In the genomic region with DNA sequence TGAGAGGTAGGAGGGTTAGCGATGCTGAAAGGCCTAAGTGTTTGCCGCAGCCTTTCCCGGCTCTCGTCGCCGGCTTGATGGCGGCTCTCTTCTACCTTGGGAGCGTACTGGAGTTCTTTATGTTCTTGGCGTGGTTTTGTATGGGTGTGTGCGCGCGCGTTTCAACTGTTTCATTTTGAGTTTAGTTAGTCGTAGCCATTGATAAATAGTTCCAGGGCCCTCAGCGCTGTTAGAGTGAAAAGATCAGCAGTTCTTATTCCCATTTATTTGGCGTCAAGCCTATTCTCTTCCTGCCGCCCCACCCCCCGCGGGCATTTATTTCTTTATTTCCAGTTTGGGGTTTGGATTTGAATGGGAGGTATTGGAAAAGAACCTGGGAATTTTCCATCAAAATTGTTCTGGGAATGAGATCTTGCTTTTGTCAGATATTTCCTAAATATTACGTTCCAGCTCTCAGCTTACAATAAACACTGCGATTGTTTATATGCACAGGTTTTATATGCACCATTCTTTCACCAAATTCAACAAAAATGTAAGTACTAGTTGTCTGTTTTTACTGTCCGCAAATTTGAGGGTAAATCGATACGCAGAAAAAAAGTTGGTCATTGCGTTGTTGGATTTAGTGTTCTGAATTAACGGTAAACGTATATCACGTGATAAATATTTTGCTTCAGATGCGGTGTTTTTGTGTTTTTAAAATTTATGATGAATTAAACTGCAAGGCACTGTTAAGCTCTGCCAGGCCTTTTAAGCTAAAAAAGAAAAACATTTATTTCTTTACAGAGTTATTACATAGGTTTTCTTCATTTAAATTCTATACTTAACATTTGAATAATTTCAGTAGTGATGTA, we compare ENCODE assay signal across 8 cellular contexts. TPM values are rescaled to one million over a fixed set of nuclear protein-coding genes. Genes with fewer than 3 reads are reported as not detected.
A peak's percentile ranks its signal among the peaks of the same experiment; 100 is the strongest.
DNase-seq lines count a peak whose midpoint lies in the region; ATAC-seq, FAIRE-seq and TF ChIP-seq lines count a peak whose summit lies in the region.

No MANE protein-coding gene starts in this region.

- FAIRE-seq in frontal cortex (lab: Jason Lieb, UNC) = no peak

- H3K27ac ChIP-seq in GM23248 (peak overlapping the region; percentile 95), left ventricle myocardium inferior (replicated peaks) (peak overlapping the region; percentile 97)

- no peaks in the 10 kb centered on the region for H3K9me3 ChIP-seq in GM23248 (ENCODE audit: low read depth)
- no peaks in the 10 kb centered on the region for H3K9me3 ChIP-seq in NT2/D1 (ENCODE audit: insufficient read depth, low read length)
- H3K9me3 ChIP-seq in left ventricle myocardium inferior (replicated peaks) = no peaks in the 10 kb centered on the region

- peak overlapping the region; percentile 98 for H3K4me2 ChIP-seq in GM23248 (ENCODE audit: unreplicated experiment)

- DNase-seq in AG10803 (ENCODE audit: low read depth) = no peak
- DNase-seq in GM23248 = peak; percentile 67
- DNase-seq in NT2/D1 (ENCODE audit: low read depth, low spot score) = peak; percentile 23
- peak; percentile 64 for DNase-seq in activated naive CD4-positive, alpha-beta T cell treated with anti-CD3 and anti-CD28 coated beads, Interleukin-2, amount 50 U/mL, for 16 hours
- peak; percentile 16 for DNase-seq in left ventricle myocardium inferior
- DNase-seq in renal cortical epithelial cell (ENCODE audit: low read depth) = peak; percentile 11
- DNase-seq in frontal cortex (ENCODE audit: low spot score in 2 of 2) = no peak

- no peaks in the 10 kb centered on the region for H3K27me3 ChIP-seq in GM23248 (replicated peaks; ENCODE audit: insufficient read depth)
- no peaks in the 10 kb centered on the region for H3K27me3 ChIP-seq in NT2/D1 (ENCODE audit: insufficient read depth, insufficient read length)
- no peaks in the 10 kb centered on the region for H3K27me3 ChIP-seq in left ventricle myocardium inferior (ENCODE audit: low read depth)

- H3K4me1 ChIP-seq in GM23248 (ENCODE audit: insufficient read depth) (peaks cover 21% of the 10 kb centered on the region), NT2/D1 (ENCODE audit: insufficient read depth, insufficient read length) (no peaks in the 10 kb centered on the region), left ventricle myocardium inferior (peaks cover 67% of the 10 kb centered on the region)

- in situ Hi-C loops in GM23248 (cut with MboI) = no loop called here

- peaks cover 59% of the 10 kb centered on the region for H3K79me2 ChIP-seq in GM23248 (ENCODE audit: insufficient read depth)

- H3K36me3 ChIP-seq in GM23248 (ENCODE audit: low read depth) (no peaks in the 10 kb centered on the region), NT2/D1 (ENCODE audit: insufficient read depth, insufficient read length, low read length) (peaks cover 38% of the 10 kb centered on the region), left ventricle myocardium inferior (no peaks in the 10 kb centered on the region)

- H2AFZ ChIP-seq in GM23248 = peak overlapping the region; percentile 70

- H3K9me2 ChIP-seq in GM23248 (ENCODE audit: insufficient read depth) = no peaks in the 10 kb centered on the region

- H4K20me1 ChIP-seq in GM23248 (ENCODE audit: insufficient read depth) = peaks cover 30% of the 10 kb centered on the region

- WGBS in GM23248 (ENCODE audit: low coverage in 1 of 2, low lambda C conversion rate in 2 of 2, missing lambda C conversion rate in 2 of 2), 2 experiments = 1 to 2% methylated on average over 29 of the region's 29 CpGs

- peak overlapping the region; percentile 87 for H3K4me3 ChIP-seq in AG10803 (ENCODE audit: low read length)
- H3K4me3 ChIP-seq in GM23248 = peak overlapping the region; percentile 91
- H3K4me3 ChIP-seq in NT2/D1 (ENCODE audit: insufficient read length, low read depth) = peak overlapping the region; percentile 99
- peak overlapping the region; percentile 94 for H3K4me3 ChIP-seq in left ventricle myocardium inferior

- no peak for ATAC-seq in GM21367 (IDR thresholded peaks at IDR 0.05; ENCODE audit: unreplicated experiment)

- no peak; the same call in 1 of the 2 replicates for TF ChIP-seq CTCF in AG10803 (conservative IDR thresholded peaks at IDR 0.05; ENCODE audit: low read length)
- TF ChIP-seq CTCF in left ventricle myocardium inferior (IDR thresholded peaks at IDR 0.05; ENCODE audit: borderline replicate concordance) = no peak

- H3F3A ChIP-seq in GM23248 (ENCODE audit: insufficient read depth) = peaks cover 21% of the 10 kb centered on the region

- intact Hi-C loops in left ventricle myocardium inferior (cut with micrococcal nuclease) = no loop called here

- H3K9ac ChIP-seq in GM23248 = peak overlapping the region; percentile 98
- peak overlapping the region; percentile 100 for H3K9ac ChIP-seq in NT2/D1 (ENCODE audit: insufficient read length, low read depth)

RNA-seq across cellular contexts. Expression of gene CCNT2, which starts 1.0 kb away (rescaled TPM):
- total RNA-seq in GM23248 (2014; rRNA removed; shearing (Covaris generic)) = 15.0 and 15.7 TPM in 2 replicates
- 15.5 and 16.6 TPM in 2 replicates for polyA plus RNA-seq in GM23248 (2016; fragmentation: Nextera tagmentation; extraction: Ambion mirVana)
- total RNA-seq in left ventricle myocardium inferior = 16.9 TPM
- 18.9 and 38.2 TPM in 2 replicates for total RNA-seq in renal cortical epithelial cell
- total RNA-seq in frontal cortex = 66.0 TPM

Comparison
In these comparisons a context has a peak if more than half of its experiments do, and no peak if none do; other contexts are left out.
1. DNase-seq: peak in GM23248 (single experiment), NT2/D1 (single experiment), activated naive CD4-positive, alpha-beta T cell treated with anti-CD3 and anti-CD28 coated beads, Interleukin-2, amount 50 U/mL, for 16 hours (single experiment), left ventricle myocardium inferior (single experiment) and renal cortical epithelial cell (single experiment); none in AG10803 (single experiment) and frontal cortex (0 of 2).
2. Peak in every context shown above with its lines, with median percentiles within 50 percentile points of each other: H3K4me3 ChIP-seq.